ENCODE assay signal across 1 cellular context in genomic region chr22:38034278-38034882, GRCh38.
TF ChIP-seq lines count a peak whose summit lies in the region.

No MANE protein-coding gene starts in this region.

TF ChIP-seq in K562, 482 proteins besides CTCF, POLR2A, EP300 and RAD21 (continued from another document):
- peak; percentile 79 for TF ChIP-seq USF2 (CRISPR knock-in tag; IDR thresholded peaks at IDR 0.05)
- no peak for TF ChIP-seq WHSC1 (IDR thresholded peaks at IDR 0.05; ENCODE audit: low read length)
TF ChIP-seq in K562: peak in this region for 83.
